In genomic region chr2:241553512-241553830, GRCh38 we compare ENCODE assay signal across 2 cellular contexts.
A peak's percentile ranks its signal among the peaks of the same experiment; 100 is the strongest.
TF ChIP-seq lines count a peak whose summit lies in the region.

No MANE protein-coding gene starts in this region.

TF ChIP-seq in K562, 482 proteins besides CTCF, POLR2A, EP300 and RAD21:
- TF ChIP-seq RFX1 (IDR thresholded peaks at IDR 0.05) (peak; percentile 66; the same call in 1 of the 2 replicates), MCM7 (IDR thresholded peaks at IDR 0.05) (no peak), CHD2 (IDR thresholded peaks at IDR 0.05; ENCODE audit: low read depth, low read length) (peak; percentile 67; the same call in 1 of the 2 replicates)
TF ChIP-seq in K562: peak in this region for 2.

TF ChIP-seq in H1, 55 proteins besides CTCF, POLR2A, EP300 and RAD21:
- TF ChIP-seq TAF1 (IDR thresholded peaks at IDR 0.05; ENCODE audit: low read depth, low read length) (no peak), RNF2 (IDR thresholded peaks at IDR 0.05; ENCODE audit: borderline replicate concordance, low read depth, low read length, missing control alignments, poor library complexity, severe bottlenecking) (no peak), HDAC6 (IDR thresholded peaks at IDR 0.05; ENCODE audit: low read depth, low read length) (no peak), TCF12 (IDR thresholded peaks at IDR 0.05; ENCODE audit: low read depth, low read length) (no peak), CBX8 (IDR thresholded peaks at IDR 0.05; ENCODE audit: borderline replicate concordance, low read depth, low read length) (no peak), SRF (IDR thresholded peaks at IDR 0.05; ENCODE audit: low read depth, low read length) (no peak), ASH2L (IDR thresholded peaks at IDR 0.05; ENCODE audit: low read length) (no peak), TEAD4 (IDR thresholded peaks at IDR 0.05; ENCODE audit: low read depth, low read length) (no peak), CHD1 (IDR thresholded peaks at IDR 0.05; ENCODE audit: low read depth, low read length) (no peak), SUZ12 (IDR thresholded peaks at IDR 0.05; ENCODE audit: low read length) (no peak), CHD2 (IDR thresholded peaks at IDR 0.05; ENCODE audit: low read length) (no peak)
